Comparison of ENCODE assay signal across 21 cellular contexts in genomic region chr12:58640314-58640713, GRCh38.
A peak's percentile ranks its signal among the peaks of the same experiment; 100 is the strongest.
DNase-seq lines count a peak whose midpoint lies in the region; ATAC-seq and TF ChIP-seq lines count a peak whose summit lies in the region.
"Had no signal": no experiment of that assay in that cellular context is flagged by ENCODE, and none has a peak within 500 bp of the region (broad histone marks: within the 10 kb centered on the region; RNA-seq: fewer than 3 reads in every experiment).

No MANE protein-coding gene starts in this region.

- intact Hi-C loops in sigmoid colon (cut with DNase I), result no loop called here

- no peaks in the 10 kb centered on the region for H3K36me3 ChIP-seq in sigmoid colon

- H3K27ac ChIP-seq in sigmoid colon, result no peak overlapping the region
- H3K27ac ChIP-seq: SK-N-MC had no signal

- DNase-seq in EL, result peak; percentile 19
- DNase-seq in NCI-H69 (lab: John Stamatoyannopoulos, UW), result peak; percentile 22
- DNase-seq in astrocyte of the hippocampus (ENCODE audit: low read depth, low spot score), result peak; percentile 33
- peak; percentile 49 for DNase-seq in iris pigment epithelial cell (ENCODE audit: low read depth)
- no peak for DNase-seq in stimulated activated CD4-positive, alpha-beta T cell treated with anti-CD3 and anti-CD28 coated beads, Interleukin-1b, Interleukin-23, amount 100 ng/mL, for 48 hours
- DNase-seq in NOMO-1 treated with DMSO at 0.1 percent for 48 hours (lab: John Stamatoyannopoulos, UW; ENCODE audit: unreplicated experiment), result no peak
- no peak for DNase-seq in sigmoid colon
- DNase-seq: C1 segment of cervical spinal cord; CD8-positive, alpha-beta memory T cell; DMS79; GDM1; GOT3; NCI-H1105; NCI-H187 treated with DMSO at 0.1 percent for 48 hours; NCI-H526 treated with DMSO at 0.1 percent for 48 hours; SHP77; T-cell had no signal

- TF ChIP-seq EP300 in sigmoid colon (IDR thresholded peaks at IDR 0.05), result no peak

- no peaks in the 10 kb centered on the region for H3K27me3 ChIP-seq in sigmoid colon

- TF ChIP-seq CTCF in sigmoid colon (IDR thresholded peaks at IDR 0.05), result no peak

- peaks cover 0 to 9% (median 9%) of the 10 kb centered on the region in 4 donors for H3K4me1 ChIP-seq in sigmoid colon

- no peak for ATAC-seq in HG03439 (IDR thresholded peaks at IDR 0.05; ENCODE audit: unreplicated experiment)
- ATAC-seq: HCT116, K562, T-cell had no signal

- no peak for TF ChIP-seq POLR2A in sigmoid colon (IDR thresholded peaks at IDR 0.05)

- 96 to 97% methylated on average over 1 of the region's 1 CpG for WGBS in sigmoid colon, 2 donors

- H3K9me3 ChIP-seq in sigmoid colon, result no peaks in the 10 kb centered on the region

- H3K4me3 ChIP-seq in sigmoid colon, result no peak overlapping the region
- H3K4me3 ChIP-seq: K562, SK-N-MC had no signal

Comparison
In these comparisons a context has a peak if more than half of its experiments do, and no peak if none do; other contexts are left out.
1. DNase-seq: peak in EL (single experiment), NCI-H69 (single experiment), astrocyte of the hippocampus (single experiment) and iris pigment epithelial cell (single experiment); none in stimulated activated CD4-positive, alpha-beta T cell treated with anti-CD3 and anti-CD28 coated beads, Interleukin-1b, Interleukin-23, amount 100 ng/mL, for 48 hours (single experiment), NOMO-1 treated with DMSO at 0.1 percent for 48 hours (single experiment) and sigmoid colon (single experiment).